Comparison of ENCODE assay signal across 5 cellular contexts in genomic region chr1:149043056-149043455, GRCh38.
DNase-seq lines count a peak whose midpoint lies in the region; ATAC-seq and TF ChIP-seq lines count a peak whose summit lies in the region.
"Not testable (repeated sequence)": the region's sequence is repeated elsewhere in the genome, so short reads cannot be mapped to it uniquely, and the experiment has no call there.

No MANE protein-coding gene starts in this region.

- not testable (repeated sequence) for H3K27me3 ChIP-seq in heart left ventricle, gastrocnemius medialis

- 40 to 49% (median 42%) methylated on average over 1 to 4 of the region's 4 CpGs; no CpG with 5 or more reads in 1 of the 4 donors for WGBS in heart left ventricle, 4 donors

- intact Hi-C loops in Right ventricle myocardium inferior (cut with DNase I); cardiac septum (cut with DNase I); heart left ventricle (cut with DNase I); left ventricle myocardium superior (cut with micrococcal nuclease); gastrocnemius medialis (cut with DNase I; ENCODE audit: low total_unique reads): not testable (repeated sequence)

- not testable (repeated sequence) for H3K36me3 ChIP-seq in heart left ventricle, gastrocnemius medialis

- not testable (repeated sequence) for H3K4me3 ChIP-seq in heart left ventricle, gastrocnemius medialis

- not testable (repeated sequence) for H3K27ac ChIP-seq in heart left ventricle
- peak overlapping the region in 3 of 4 donors; percentile 43 to 54 (median 46) for H3K27ac ChIP-seq in gastrocnemius medialis

- ATAC-seq in Right ventricle myocardium inferior, gastrocnemius medialis: not testable (repeated sequence)
- ATAC-seq in heart left ventricle (peak; percentile 55 to 73 (median 62)), left ventricle myocardium superior (peak; percentile 60)

- in situ Hi-C loops in gastrocnemius medialis (cut with MboI; ENCODE audit: low sequenced_read_pairs in 4 of 4): not testable (repeated sequence)

- TF ChIP-seq POLR2A in heart left ventricle (IDR thresholded peaks at IDR 0.05); gastrocnemius medialis (IDR thresholded peaks at IDR 0.05): not testable (repeated sequence)

- not testable (repeated sequence) for TF ChIP-seq CTCF in heart left ventricle (IDR thresholded peaks at IDR 0.05); gastrocnemius medialis (IDR thresholded peaks at IDR 0.05 in 4 of 5, conservative IDR thresholded peaks at IDR 0.05 in 1 of 5)

- DNase-seq in Right ventricle myocardium inferior (ENCODE audit: missing footprints): peak; percentile 39
- DNase-seq in cardiac septum (ENCODE audit: low spot score): peak; percentile 73
- peak in 2 of 5 donors; percentile 40 to 45 for DNase-seq in heart left ventricle
- peak; percentile 32 for DNase-seq in left ventricle myocardium superior
- DNase-seq in gastrocnemius medialis: not testable (repeated sequence)

- H3K4me1 ChIP-seq in heart left ventricle: not testable (repeated sequence)
- peaks cover 3 to 11% of the 10 kb centered on the region in 2 donors for H3K4me1 ChIP-seq in gastrocnemius medialis

- H3K9me3 ChIP-seq in heart left ventricle, gastrocnemius medialis: not testable (repeated sequence)
